ENCODE assay signal across 8 cellular contexts in genomic region chr3:32419766-32420137, GRCh38. TPM values are rescaled to one million over a fixed set of nuclear protein-coding genes. Genes with fewer than 3 reads are reported as not detected.
DNase-seq lines count a peak whose midpoint lies in the region; ATAC-seq, FAIRE-seq and TF ChIP-seq lines count a peak whose summit lies in the region.
"Had no signal": no experiment of that assay in that cellular context is flagged by ENCODE, and none has a peak within 500 bp of the region (broad histone marks: within the 10 kb centered on the region; RNA-seq: fewer than 3 reads in every experiment).

No MANE protein-coding gene starts in this region.

- peaks cover 67% of the 10 kb centered on the region for H3K79me2 ChIP-seq in OCI-LY3 (ENCODE audit: low read length)

- FAIRE-seq in GM18507 (lab: Jason Lieb, UNC): peak; percentile 26

- no peaks in the 10 kb centered on the region for H3K27me3 ChIP-seq in OCI-LY3 (ENCODE audit: low read depth, low read length)

- no peaks in the 10 kb centered on the region for H4K20me1 ChIP-seq in OCI-LY3 (ENCODE audit: insufficient read depth, low read length)

- in situ Hi-C loops in ACHN (cut with HindIII; ENCODE audit: low pct_ligation_motif_present, low pct_unique_long_range_greater_than_20kb, low sequenced_read_pairs): no loop called here

- ATAC-seq in GM19324 (IDR thresholded peaks at IDR 0.05; ENCODE audit: low FRiP score, unreplicated experiment): no peak
- ATAC-seq in HG03460 (IDR thresholded peaks at IDR 0.05; ENCODE audit: unreplicated experiment): no peak

- peak overlapping the region; percentile 71 for H3K4me2 ChIP-seq in OCI-LY3 (ENCODE audit: low read length)

- peak overlapping the region; percentile 61 for H3K9ac ChIP-seq in OCI-LY3 (ENCODE audit: low read length)

- H3K36me3 ChIP-seq in OCI-LY3 (replicated peaks; ENCODE audit: low read depth, low read length): peaks cover 5% of the 10 kb centered on the region

- H3K4me3 ChIP-seq in OCI-LY3 (ENCODE audit: low read length): peak overlapping the region; percentile 49

- DNase-seq in GM18507 (ENCODE audit: extremely low spot score, insufficient read length, low read depth): no peak
- peak; percentile 40 for DNase-seq in dermis blood vessel endothelial cell
- peak; percentile 20 for DNase-seq in renal cortical epithelial cell (ENCODE audit: low read depth)
- no peak for DNase-seq in ACHN
- DNase-seq: posterior cingulate gyrus had no signal

- H2AFZ ChIP-seq in OCI-LY3 (ENCODE audit: low read depth, low read length): no peak overlapping the region

- no peaks in the 10 kb centered on the region for H3K9me3 ChIP-seq in OCI-LY3 (ENCODE audit: insufficient read depth, low read length)

- no peak for TF ChIP-seq CTCF in OCI-LY3 (IDR thresholded peaks at IDR 0.05; ENCODE audit: low read depth, low read length)

- H3K4me1 ChIP-seq in OCI-LY3 (ENCODE audit: low read length): peaks cover 71% of the 10 kb centered on the region

- peak overlapping the region; percentile 90 for H3K27ac ChIP-seq in OCI-LY3 (ENCODE audit: low read length)

RNA-seq across cellular contexts. Expression of gene CMTM7, which starts 28.1 kb away (rescaled TPM):
- total RNA-seq in dermis blood vessel endothelial cell (19.1 and 31.3 TPM in 2 replicates), renal cortical epithelial cell (7.3 and 7.5 TPM in 2 replicates)

Comparison
In these comparisons a context has a peak if more than half of its experiments do, and no peak if none do; other contexts are left out.
1. DNase-seq: peak in dermis blood vessel endothelial cell (single experiment) and renal cortical epithelial cell (single experiment); none in GM18507 (single experiment) and ACHN (single experiment).